Comparison of ENCODE assay signal across 20 cellular contexts in the genomic region with DNA sequence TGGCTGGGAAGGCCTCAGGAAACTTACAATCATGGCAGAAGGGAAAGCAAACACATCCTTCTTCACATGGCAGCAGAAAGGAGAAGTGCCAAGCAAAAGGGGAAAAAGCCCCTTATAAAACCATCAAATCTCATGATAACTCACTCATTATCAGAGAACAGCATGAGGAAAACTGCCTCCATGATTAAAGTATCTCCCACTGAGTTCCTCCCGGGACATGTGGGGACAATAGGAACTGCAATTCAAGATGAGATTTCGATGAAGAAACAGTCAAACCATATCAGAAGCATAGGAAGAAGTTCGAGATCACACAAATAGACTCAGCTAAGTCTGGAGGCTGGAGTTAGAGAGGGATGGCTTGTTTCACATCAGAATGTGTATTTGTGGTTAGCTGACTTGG.
DNase-seq lines count a peak whose midpoint lies in the region; TF ChIP-seq lines count a peak whose summit lies in the region.
"Had no signal": no experiment of that assay in that cellular context is flagged by ENCODE, and none has a peak within 500 bp of the region (broad histone marks: within the 10 kb centered on the region; RNA-seq: fewer than 3 reads in every experiment).

No MANE protein-coding gene starts in this region.

- no peak overlapping the region for H3K9ac ChIP-seq in endodermal cell (ENCODE audit: extremely low read depth, low read length, poor library complexity, severe bottlenecking)
- H3K9ac ChIP-seq: BLaER1, KMS-11 had no signal

- no peaks in the 10 kb centered on the region for H3K27me3 Mint-ChIP-seq in endodermal cell (ENCODE audit: insufficient read depth)
- H3K27me3 Mint-ChIP-seq: CD8-positive, alpha-beta memory T cell had no signal

- no peak overlapping the region for H3K4me3 ChIP-seq in endodermal cell (ENCODE audit: low read length)
- H3K4me3 ChIP-seq in osteoblast (ENCODE audit: insufficient read depth, low read length) = no peak overlapping the region
- H3K4me3 ChIP-seq in ascending aorta = no peak overlapping the region
- H3K4me3 ChIP-seq: A549, BLaER1 had no signal

- no peak overlapping the region for H2AFZ ChIP-seq in osteoblast (ENCODE audit: low read length)

- H3K27ac ChIP-seq in endodermal cell (ENCODE audit: low read depth, low read length) = no peak overlapping the region
- no peak overlapping the region for H3K27ac ChIP-seq in osteoblast (ENCODE audit: low read depth, low read length)
- no peak overlapping the region for H3K27ac ChIP-seq in ascending aorta
- H3K27ac ChIP-seq: 22Rv1, A549, BLaER1, HL-60, KMS-11 had no signal

- no peaks in the 10 kb centered on the region for H3K36me3 Mint-ChIP-seq in endodermal cell (ENCODE audit: low read depth)
- H3K36me3 Mint-ChIP-seq: CD8-positive, alpha-beta memory T cell had no signal

- no peaks in the 10 kb centered on the region for H3K79me2 ChIP-seq in osteoblast (ENCODE audit: insufficient read depth, low read length)

- H3K9me3 ChIP-seq in endodermal cell (ENCODE audit: control insufficient read depth, low read length) (no peaks in the 10 kb centered on the region), osteoblast (ENCODE audit: low read depth, low read length) (peaks cover 4% of the 10 kb centered on the region), ascending aorta (no peaks in the 10 kb centered on the region)
- H3K9me3 ChIP-seq: A549, BLaER1, Caco-2 had no signal

- peak; percentile 50 for TF ChIP-seq CTCF in endodermal cell (conservative IDR thresholded peaks at IDR 0.05)
- no peak for TF ChIP-seq CTCF in osteoblast (IDR thresholded peaks at IDR 0.05; ENCODE audit: extremely low read depth, low read depth, low read length)
- TF ChIP-seq CTCF in ascending aorta (IDR thresholded peaks at IDR 0.05) = no peak

- H3K27me3 ChIP-seq in endodermal cell (ENCODE audit: control insufficient read depth, insufficient read depth, low read length, poor library complexity, severe bottlenecking) (no peaks in the 10 kb centered on the region), osteoblast (ENCODE audit: insufficient read depth, low read length) (no peaks in the 10 kb centered on the region), ascending aorta (no peaks in the 10 kb centered on the region)
- H3K27me3 ChIP-seq: BLaER1 had no signal

- no peak overlapping the region for H3K27ac Mint-ChIP-seq in endodermal cell
- H3K27ac Mint-ChIP-seq: CD8-positive, alpha-beta memory T cell; HFFc6 had no signal

- H3K4me1 ChIP-seq in endodermal cell (ENCODE audit: control insufficient read depth, insufficient read depth, low read length) (no peaks in the 10 kb centered on the region), osteoblast (ENCODE audit: insufficient read depth, low read length) (no peaks in the 10 kb centered on the region), ascending aorta (no peaks in the 10 kb centered on the region)
- H3K4me1 ChIP-seq: A549, BLaER1, Caco-2 had no signal

- WGBS in endodermal cell (ENCODE audit: insufficient coverage in 1 of 2, insufficient read length in 1 of 2), 2 experiments = 83 to 91% methylated on average over 3 of the region's 3 CpGs

- no peaks in the 10 kb centered on the region for H3K36me3 ChIP-seq in endodermal cell (ENCODE audit: control insufficient read depth, insufficient read depth, low read length)
- no peaks in the 10 kb centered on the region for H3K36me3 ChIP-seq in osteoblast (ENCODE audit: insufficient read depth, low read length)
- no peaks in the 10 kb centered on the region for H3K36me3 ChIP-seq in ascending aorta
- H3K36me3 ChIP-seq: BLaER1 had no signal

- no peaks in the 10 kb centered on the region for H3K9me3 Mint-ChIP-seq in endodermal cell

- H3K4me2 ChIP-seq in osteoblast (ENCODE audit: insufficient read depth, low read length) = no peak overlapping the region
- H3K4me2 ChIP-seq: A549, BLaER1, KMS-11 had no signal

- no peaks in the 10 kb centered on the region for H4K20me1 ChIP-seq in osteoblast (ENCODE audit: insufficient read depth, low read length)
- H4K20me1 ChIP-seq: BLaER1 had no signal

- no peaks in the 10 kb centered on the region for H3K4me1 Mint-ChIP-seq in endodermal cell
- H3K4me1 Mint-ChIP-seq: CD8-positive, alpha-beta memory T cell had no signal

- no peak overlapping the region for H3K4me3 Mint-ChIP-seq in endodermal cell
- H3K4me3 Mint-ChIP-seq: CD8-positive, alpha-beta memory T cell; HFFc6 had no signal

- DNase-seq in DMS 273 (lab: John Stamatoyannopoulos, UW; ENCODE audit: unreplicated experiment) = peak; percentile 8
- DNase-seq in DMS 273 treated with DMSO at 0.1 percent for 48 hours (lab: John Stamatoyannopoulos, UW) = no peak
- DNase-seq in RKO (ENCODE audit: low spot score) = peak; percentile 11
- DNase-seq in endodermal cell = no peak
- peak; percentile 27 for DNase-seq in osteoblast (ENCODE audit: insufficient read length, low spot score, missing footprints)
- no peak for DNase-seq in ascending aorta (ENCODE audit: low spot score in 2 of 2)
- no peak for DNase-seq in COR-L47 (lab: John Stamatoyannopoulos, UW)
- no peak for DNase-seq in H4 (ENCODE audit: low spot score)
- DNase-seq: AML-193; Caco-2; CD8-positive, alpha-beta memory T cell; DMS79 treated with DMSO at 0.1 percent for 48 hours; GF-D8; GOT3; HFFc6 had no signal

- intact Hi-C loops in ascending aorta (cut with DNase I) = no loop called here

Comparison
In these comparisons a context has a peak if more than half of its experiments do, and no peak if none do; other contexts are left out.
1. DNase-seq: peak in DMS 273 (single experiment), RKO (single experiment) and osteoblast (single experiment); none in DMS 273 treated with DMSO at 0.1 percent for 48 hours (single experiment), endodermal cell (single experiment), ascending aorta (0 of 2), COR-L47 (single experiment) and H4 (single experiment).